Comparison of ENCODE assay signal across 1 cellular context in genomic region chr3:190513409-190514162, GRCh38.
TF ChIP-seq lines count a peak whose summit lies in the region.

IL1RAP (plus strand) TSS chr3:190514085; CDS start chr3:190564290, 50,205 bp downstream.

TF ChIP-seq in HepG2, 621 proteins besides CTCF, POLR2A, EP300 and RAD21 (continued from another document and continues in another):
- TF ChIP-seq ZNF230 (CRISPR knock-in tag; IDR thresholded peaks at IDR 0.05) (0 out of 2 replicates have a peak, but pooled peaks have one; percentile 11), FOXO4 (CRISPR knock-in tag; conservative IDR thresholded peaks at IDR 0.05) (no peak), FOXA1 (IDR thresholded peaks at IDR 0.05) (no peak), FOXA1 (CRISPR knock-in tag; IDR thresholded peaks at IDR 0.05) (peak; percentile 68; the same call in 1 of the 2 replicates), RELA (CRISPR knock-in tag; IDR thresholded peaks at IDR 0.05) (peak; percentile 53; the same call in 1 of the 2 replicates), ZNF670 (CRISPR knock-in tag; IDR thresholded peaks at IDR 0.05; ENCODE audit: borderline replicate concordance) (peak; percentile 91), TRAFD1 (CRISPR knock-in tag; IDR thresholded peaks at IDR 0.05; ENCODE audit: borderline replicate concordance) (no peak), ZSCAN5A (CRISPR knock-in tag; IDR thresholded peaks at IDR 0.05; ENCODE audit: borderline replicate concordance) (peak; percentile 65; the same call in 1 of the 2 replicates), RBFOX2 (IDR thresholded peaks at IDR 0.05; ENCODE audit: low read depth, low read length) (peak; percentile 84), RFX5 (IDR thresholded peaks at IDR 0.05; ENCODE audit: low read depth, low read length) (no peak), SMAD1 (CRISPR knock-in tag; IDR thresholded peaks at IDR 0.05; ENCODE audit: borderline replicate concordance, low read depth) (peak; percentile 58; the same call in 1 of the 2 replicates), JUN (CRISPR knock-in tag; IDR thresholded peaks at IDR 0.05) (no peak; the same call in 1 of the 2 replicates), ZNF337 (CRISPR knock-in tag; IDR thresholded peaks at IDR 0.05; ENCODE audit: borderline replicate concordance, low read depth) (no peak), TBX3 (IDR thresholded peaks at IDR 0.05; ENCODE audit: borderline replicate concordance) (no peak), GLI4 (CRISPR knock-in tag; IDR thresholded peaks at IDR 0.05; ENCODE audit: borderline replicate concordance) (no peak), ZNF646 (CRISPR knock-in tag; IDR thresholded peaks at IDR 0.05) (no peak), MTA1 (CRISPR knock-in tag; IDR thresholded peaks at IDR 0.05; ENCODE audit: borderline replicate concordance) (peak; percentile 61; the same call in 1 of the 2 replicates), ELF3 (CRISPR knock-in tag; IDR thresholded peaks at IDR 0.05) (peak; percentile 87), CREB1 (IDR thresholded peaks at IDR 0.05) (no peak), CREB1 (CRISPR knock-in tag; IDR thresholded peaks at IDR 0.05) (no peak), PBX3 (CRISPR knock-in tag; IDR thresholded peaks at IDR 0.05; ENCODE audit: borderline replicate concordance) (no peak), SMYD3 (CRISPR knock-in tag; IDR thresholded peaks at IDR 0.05) (no peak), ZNF549 (CRISPR knock-in tag; IDR thresholded peaks at IDR 0.05) (no peak), DZIP1 (CRISPR knock-in tag; IDR thresholded peaks at IDR 0.05) (no peak), ZNF747 (CRISPR knock-in tag; IDR thresholded peaks at IDR 0.05; ENCODE audit: borderline replicate concordance) (peak; percentile 83; the same call in 1 of the 2 replicates), ZNF160 (CRISPR knock-in tag; IDR thresholded peaks at IDR 0.05) (peak; percentile 62; the same call in 1 of the 2 replicates), ZNF563 (CRISPR knock-in tag; IDR thresholded peaks at IDR 0.05) (peak; percentile 52; the same call in 1 of the 2 replicates), ZNF569 (CRISPR knock-in tag; IDR thresholded peaks at IDR 0.05; ENCODE audit: borderline replicate concordance) (no peak), ZNF512 (CRISPR knock-in tag; IDR thresholded peaks at IDR 0.05) (no peak), ATF2 (CRISPR knock-in tag; IDR thresholded peaks at IDR 0.05) (peak; percentile 85), NFKB2 (CRISPR knock-in tag; IDR thresholded peaks at IDR 0.05; ENCODE audit: borderline replicate concordance) (peak; percentile 67; the same call in 1 of the 2 replicates), ZNF12 (CRISPR knock-in tag; IDR thresholded peaks at IDR 0.05) (peak; percentile 58; the same call in 1 of the 2 replicates), ZNF282 (IDR thresholded peaks at IDR 0.05; ENCODE audit: partially characterized antibody) (no peak), MTA3 (CRISPR knock-in tag; IDR thresholded peaks at IDR 0.05) (no peak), TBP (CRISPR knock-in tag; IDR thresholded peaks at IDR 0.05) (no peak), ARHGAP35 (CRISPR knock-in tag; IDR thresholded peaks at IDR 0.05; ENCODE audit: borderline replicate concordance) (peak; percentile 87), BATF2 (CRISPR knock-in tag; IDR thresholded peaks at IDR 0.05) (no peak; the same call in 1 of the 2 replicates), SCMH1 (CRISPR knock-in tag; IDR thresholded peaks at IDR 0.05; ENCODE audit: borderline replicate concordance) (no peak), ZNF777 (CRISPR knock-in tag; IDR thresholded peaks at IDR 0.05) (peak; percentile 60), TCF7 (IDR thresholded peaks at IDR 0.05; ENCODE audit: low read depth) (no peak), TFE3 (CRISPR knock-in tag; IDR thresholded peaks at IDR 0.05) (0 out of 2 replicates have a peak, but pooled peaks have one; percentile 4)
